ENCODE assay signal across 1 cellular context in genomic region chr4:76718806-76719205, GRCh38.
TF ChIP-seq lines count a peak whose summit lies in the region.

No MANE protein-coding gene starts in this region.

TF ChIP-seq in HCT116, 20 proteins besides CTCF, POLR2A, EP300 and RAD21 (continued from another document):
- TF ChIP-seq, protein P1, sequence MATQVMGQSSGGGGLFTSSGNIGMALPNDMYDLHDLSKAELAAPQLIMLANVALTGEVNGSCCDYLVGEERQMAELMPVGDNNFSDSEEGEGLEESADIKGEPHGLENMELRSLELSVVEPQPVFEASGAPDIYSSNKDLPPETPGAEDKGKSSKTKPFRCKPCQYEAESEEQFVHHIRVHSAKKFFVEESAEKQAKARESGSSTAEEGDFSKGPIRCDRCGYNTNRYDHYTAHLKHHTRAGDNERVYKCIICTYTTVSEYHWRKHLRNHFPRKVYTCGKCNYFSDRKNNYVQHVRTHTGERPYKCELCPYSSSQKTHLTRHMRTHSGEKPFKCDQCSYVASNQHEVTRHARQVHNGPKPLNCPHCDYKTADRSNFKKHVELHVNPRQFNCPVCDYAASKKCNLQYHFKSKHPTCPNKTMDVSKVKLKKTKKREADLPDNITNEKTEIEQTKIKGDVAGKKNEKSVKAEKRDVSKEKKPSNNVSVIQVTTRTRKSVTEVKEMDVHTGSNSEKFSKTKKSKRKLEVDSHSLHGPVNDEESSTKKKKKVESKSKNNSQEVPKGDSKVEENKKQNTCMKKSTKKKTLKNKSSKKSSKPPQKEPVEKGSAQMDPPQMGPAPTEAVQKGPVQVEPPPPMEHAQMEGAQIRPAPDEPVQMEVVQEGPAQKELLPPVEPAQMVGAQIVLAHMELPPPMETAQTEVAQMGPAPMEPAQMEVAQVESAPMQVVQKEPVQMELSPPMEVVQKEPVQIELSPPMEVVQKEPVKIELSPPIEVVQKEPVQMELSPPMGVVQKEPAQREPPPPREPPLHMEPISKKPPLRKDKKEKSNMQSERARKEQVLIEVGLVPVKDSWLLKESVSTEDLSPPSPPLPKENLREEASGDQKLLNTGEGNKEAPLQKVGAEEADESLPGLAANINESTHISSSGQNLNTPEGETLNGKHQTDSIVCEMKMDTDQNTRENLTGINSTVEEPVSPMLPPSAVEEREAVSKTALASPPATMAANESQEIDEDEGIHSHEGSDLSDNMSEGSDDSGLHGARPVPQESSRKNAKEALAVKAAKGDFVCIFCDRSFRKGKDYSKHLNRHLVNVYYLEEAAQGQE (IDR thresholded peaks at IDR 0.05; ENCODE audit: low read depth) = no peak
- no peak for TF ChIP-seq EGR1 (IDR thresholded peaks at IDR 0.05; ENCODE audit: low read depth)
- TF ChIP-seq YY1 (IDR thresholded peaks at IDR 0.05; ENCODE audit: extremely low read depth, insufficient replicate concordance, low read depth, low read length) = no peak
- no peak for TF ChIP-seq SP1 (IDR thresholded peaks at IDR 0.05; ENCODE audit: low read depth)
- no peak for TF ChIP-seq SIN3A (IDR thresholded peaks at IDR 0.05; ENCODE audit: low read depth)
- no peak for TF ChIP-seq EZH2 (IDR thresholded peaks at IDR 0.05)
- TF ChIP-seq, protein P2, sequence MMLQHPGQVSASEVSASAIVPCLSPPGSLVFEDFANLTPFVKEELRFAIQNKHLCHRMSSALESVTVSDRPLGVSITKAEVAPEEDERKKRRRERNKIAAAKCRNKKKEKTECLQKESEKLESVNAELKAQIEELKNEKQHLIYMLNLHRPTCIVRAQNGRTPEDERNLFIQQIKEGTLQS (IDR thresholded peaks at IDR 0.05) = no peak
- no peak for TF ChIP-seq MAX (IDR thresholded peaks at IDR 0.05)
- TF ChIP-seq ZFX (IDR thresholded peaks at IDR 0.05) = no peak
